1 cellular context compared by ENCODE assay signal in the genomic region with DNA sequence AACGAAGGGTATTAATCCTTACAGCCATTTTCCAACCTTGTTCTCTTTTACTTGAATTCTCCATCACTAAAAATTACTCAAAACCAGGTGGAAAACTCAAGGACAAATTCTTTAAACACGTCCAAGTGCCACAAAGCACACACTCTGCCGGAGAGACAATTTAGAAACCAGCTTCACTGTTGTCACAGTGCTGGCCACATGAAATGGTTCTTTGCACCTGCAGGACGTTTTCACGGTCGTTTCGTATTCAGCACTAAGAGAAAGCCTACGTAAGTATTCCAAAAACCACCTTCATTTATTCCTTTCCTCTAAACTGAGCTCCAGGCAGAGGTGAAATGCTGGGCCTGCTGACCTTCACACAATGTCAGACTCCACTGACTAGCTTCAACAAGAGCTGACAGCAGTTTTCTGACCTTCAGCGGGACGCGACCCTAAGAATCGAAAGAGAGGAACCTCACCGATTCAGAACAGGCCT.
TF ChIP-seq lines count a peak whose summit lies in the region.

No MANE protein-coding gene starts in this region.

TF ChIP-seq in HepG2, 621 proteins besides CTCF, POLR2A, EP300 and RAD21:
- TF ChIP-seq ATF5 (CRISPR knock-in tag; IDR thresholded peaks at IDR 0.05; ENCODE audit: low read depth) = peak; percentile 7; the same call in 1 of the 2 replicates
- TF ChIP-seq MEF2D (CRISPR knock-in tag; IDR thresholded peaks at IDR 0.05) = 0 out of 2 replicates have a peak, but pooled peaks have one; percentile 13
- TF ChIP-seq ZNF33A (CRISPR knock-in tag; IDR thresholded peaks at IDR 0.05; ENCODE audit: borderline replicate concordance) = 0 out of 2 replicates have a peak, but pooled peaks have one; percentile 3
- peak; percentile 17; the same call in 1 of the 2 replicates for TF ChIP-seq ZNF761 (CRISPR knock-in tag; conservative IDR thresholded peaks at IDR 0.05)
- TF ChIP-seq WIZ (CRISPR knock-in tag; IDR thresholded peaks at IDR 0.05) = peak; percentile 3; the same call in 1 of the 2 replicates
- no peak for TF ChIP-seq BCL6 (CRISPR knock-in tag; IDR thresholded peaks at IDR 0.05)
- TF ChIP-seq ZNF143 (CRISPR knock-in tag; IDR thresholded peaks at IDR 0.05) = no peak
TF ChIP-seq in HepG2: peak in this region for 5.
